In genomic region chr4:57156242-57156990, GRCh38 we compare ENCODE assay signal across 30 cellular contexts. TPM values are rescaled to one million over a fixed set of nuclear protein-coding genes. Genes with fewer than 3 reads are reported as not detected.
DNase-seq lines count a peak whose midpoint lies in the region; ATAC-seq and TF ChIP-seq lines count a peak whose summit lies in the region.
"Had no signal": no experiment of that assay in that cellular context is flagged by ENCODE, and none has a peak within 500 bp of the region (broad histone marks: within the 10 kb centered on the region; RNA-seq: fewer than 3 reads in every experiment).

No MANE protein-coding gene starts in this region.

- ATAC-seq in esophagus mucosa, result no peak
- ATAC-seq in activated CD8-positive, alpha-beta T cell treated with anti-CD3 and anti-CD28 coated beads for 36 hours, result no peak
- ATAC-seq: activated naive CD4-positive, alpha-beta T cell treated with anti-CD3 and anti-CD28 coated beads, Interleukin-2, amount 50 U/mL, for 72 hours; gastroesophageal sphincter; GM12878; HepG2; pancreas; stimulated activated memory B cell treated with anti-CD40 and anti-IgM and Interleukin-4, amounts not matched to agents 10 μg/mL and 1 μg/mL and 100 μg/mL, for 72 hours had no signal

- POLR2A ChIA-PET in RWPE1 (lab: Yijun Ruan, JAX; ENCODE audit: low non-redundant PET), result no interaction called here
- POLR2A ChIA-PET in activated CD8-positive, alpha-beta T cell treated with anti-CD3 and anti-CD28 coated beads for 36 hours (lab: Charles Lee), result no interaction called here

- H3K36me3 Mint-ChIP-seq in HFFc6 (ENCODE audit: low read depth), result no peaks in the 10 kb centered on the region
- H3K36me3 Mint-ChIP-seq in progenitor cell of endocrine pancreas (ENCODE audit: insufficient read depth), result peaks cover 4% of the 10 kb centered on the region
- no peaks in the 10 kb centered on the region for H3K36me3 Mint-ChIP-seq in activated CD8-positive, alpha-beta T cell treated with anti-CD3 and anti-CD28 coated beads for 36 hours (ENCODE audit: low read depth)
- H3K36me3 Mint-ChIP-seq: activated CD4-positive, alpha-beta memory T cell treated with anti-CD3 and anti-CD28 coated beads for 36 hours; activated naive CD4-positive, alpha-beta T cell treated with anti-CD3 and anti-CD28 coated beads, Interleukin-2, amount 50 U/mL, for 72 hours; stimulated activated memory B cell treated with anti-CD40 and anti-IgM and Interleukin-4, amounts not matched to agents 10 μg/mL and 1 μg/mL and 100 μg/mL, for 72 hours had no signal

- DNase-seq in HFFc6, result peak; percentile 35
- DNase-seq in RWPE1 (ENCODE audit: low spot score), result peak; percentile 48
- peak; percentile 39 for DNase-seq in iris pigment epithelial cell (ENCODE audit: low read depth)
- no peak for DNase-seq in progenitor cell of endocrine pancreas (ENCODE audit: low spot score, unreplicated experiment)
- DNase-seq in T-helper 1 cell, result no peak
- DNase-seq in activated CD8-positive, alpha-beta T cell treated with anti-CD3 and anti-CD28 coated beads for 36 hours, result no peak
- no peak for DNase-seq in NCI-H2227 treated with DMSO at 0.1 percent for 48 hours (lab: John Stamatoyannopoulos, UW)
- DNase-seq: activated CD4-positive, alpha-beta memory T cell treated with anti-CD3 and anti-CD28 coated beads for 36 hours; activated CD4-positive, CD25-positive, alpha-beta regulatory T cell treated with anti-CD3 and anti-CD28 coated beads, Interleukin-2, amount 50 U/mL, for 72 hours; activated CD8-positive, alpha-beta memory T cell treated with anti-CD3 and anti-CD28 coated beads, Interleukin-2, amount 50 U/mL, for 48 hours; DMS79; endodermal cell; hypothalamus; NCI-H1092; NCI-H2029; NCI-H345; nephron progenitor cell; pancreas; right cardiac atrium; stimulated activated CD4-positive, alpha-beta T cell treated with anti-CD3 and anti-CD28 coated beads, Interleukin-4, amount 100 ng/mL, for 24 hours had no signal

- H3K4me1 Mint-ChIP-seq in HFFc6 (ENCODE audit: low read depth) (peaks cover 54% of the 10 kb centered on the region), progenitor cell of endocrine pancreas (ENCODE audit: low read depth) (peaks cover 18% of the 10 kb centered on the region)
- no peaks in the 10 kb centered on the region for H3K4me1 Mint-ChIP-seq in activated CD8-positive, alpha-beta T cell treated with anti-CD3 and anti-CD28 coated beads for 36 hours (ENCODE audit: low read depth)
- H3K4me1 Mint-ChIP-seq: stimulated activated memory B cell treated with anti-CD40 and anti-IgM and Interleukin-4, amounts not matched to agents 10 μg/mL and 1 μg/mL and 100 μg/mL, for 72 hours had no signal

- intact Hi-C loops in activated CD8-positive, alpha-beta T cell treated with anti-CD3 and anti-CD28 coated beads for 36 hours (cut with micrococcal nuclease), result no loop called here

- H3K27ac ChIP-seq in RWPE1, result no peak overlapping the region
- H3K27ac ChIP-seq: C4-2B, cardiac muscle cell, gastroesophageal sphincter, pancreas had no signal

- no peak overlapping the region for H3K27ac Mint-ChIP-seq in HFFc6
- H3K27ac Mint-ChIP-seq in progenitor cell of endocrine pancreas, result peak overlapping the region; percentile 53
- H3K27ac Mint-ChIP-seq in activated CD8-positive, alpha-beta T cell treated with anti-CD3 and anti-CD28 coated beads for 36 hours, result no peak overlapping the region
- H3K27ac Mint-ChIP-seq: activated CD4-positive, alpha-beta memory T cell treated with anti-CD3 and anti-CD28 coated beads for 36 hours; activated naive CD4-positive, alpha-beta T cell treated with anti-CD3 and anti-CD28 coated beads, Interleukin-2, amount 50 U/mL, for 72 hours; activated T-helper 2 cell treated with anti-CD3 and anti-CD28 coated beads, Interferon-gamma antibody, Interleukin-2, Interleukin-4, amounts not matched to agents 10 μg/mL and 5 μg/mL and 100 μg/mL, durations not matched to agents 14 hours and 24 hours and 36 hours; endodermal cell; nephron progenitor cell; stimulated activated memory B cell treated with anti-CD40 and anti-IgM and Interleukin-4, amounts not matched to agents 10 μg/mL and 1 μg/mL and 100 μg/mL, for 72 hours; T-helper 1 cell treated with Interleukin-12 subunit alpha and Interleukin-12 subunit beta and Interleukin-4 antibody, amounts not matched to agents 30 μg/mL and 1 μg/mL, for 36 hours had no signal

- no peak for TF ChIP-seq CTCF in HFFc6 (IDR thresholded peaks at IDR 0.05)
- no peak for TF ChIP-seq CTCF in RWPE1 (conservative IDR thresholded peaks at IDR 0.05; ENCODE audit: low read depth)
- TF ChIP-seq CTCF in progenitor cell of endocrine pancreas (IDR thresholded peaks at IDR 0.05; ENCODE audit: unreplicated experiment), result no peak
- TF ChIP-seq CTCF in activated CD8-positive, alpha-beta T cell treated with anti-CD3 and anti-CD28 coated beads for 36 hours (IDR thresholded peaks at IDR 0.05), result no peak

- CTCF ChIA-PET in RWPE1 (lab: Yijun Ruan, JAX), result interaction anchor here (0.7 kb wide), 1 partner anchor 11 kb away, joined by 3 read pairs; no protein-coding TSS in a partner anchor
- CTCF ChIA-PET in activated CD8-positive, alpha-beta T cell treated with anti-CD3 and anti-CD28 coated beads for 36 hours (lab: Charles Lee), result interaction anchor here (1.1 kb wide), 1 partner anchor 35 kb away, joined by 4 read pairs; no protein-coding TSS in a partner anchor

- H3K9me3 Mint-ChIP-seq in HFFc6 (no peaks in the 10 kb centered on the region), progenitor cell of endocrine pancreas (ENCODE audit: low read depth) (no peaks in the 10 kb centered on the region)
- H3K9me3 Mint-ChIP-seq in activated CD8-positive, alpha-beta T cell treated with anti-CD3 and anti-CD28 coated beads for 36 hours, result no peaks in the 10 kb centered on the region
- H3K9me3 Mint-ChIP-seq: activated CD4-positive, alpha-beta memory T cell treated with anti-CD3 and anti-CD28 coated beads for 36 hours; activated naive CD4-positive, alpha-beta T cell treated with anti-CD3 and anti-CD28 coated beads, Interleukin-2, amount 50 U/mL, for 72 hours; activated T-helper 2 cell treated with anti-CD3 and anti-CD28 coated beads, Interferon-gamma antibody, Interleukin-2, Interleukin-4, amounts not matched to agents 10 μg/mL and 5 μg/mL and 100 μg/mL, durations not matched to agents 14 hours and 24 hours and 36 hours; stimulated activated memory B cell treated with anti-CD40 and anti-IgM and Interleukin-4, amounts not matched to agents 10 μg/mL and 1 μg/mL and 100 μg/mL, for 72 hours; T-helper 1 cell treated with Interleukin-12 subunit alpha and Interleukin-12 subunit beta and Interleukin-4 antibody, amounts not matched to agents 30 μg/mL and 1 μg/mL, for 36 hours had no signal

- H3K27me3 Mint-ChIP-seq in HFFc6 (ENCODE audit: insufficient read depth) (peaks cover 5% of the 10 kb centered on the region), progenitor cell of endocrine pancreas (peaks cover 22% of the 10 kb centered on the region)
- H3K27me3 Mint-ChIP-seq in activated CD8-positive, alpha-beta T cell treated with anti-CD3 and anti-CD28 coated beads for 36 hours, result peaks cover 17% of the 10 kb centered on the region

- H3K4me3 Mint-ChIP-seq in HFFc6, result no peak overlapping the region
- no peak overlapping the region for H3K4me3 Mint-ChIP-seq in progenitor cell of endocrine pancreas (ENCODE audit: low read depth)
- H3K4me3 Mint-ChIP-seq in activated CD8-positive, alpha-beta T cell treated with anti-CD3 and anti-CD28 coated beads for 36 hours, result no peak overlapping the region
- H3K4me3 Mint-ChIP-seq: activated CD4-positive, alpha-beta memory T cell treated with anti-CD3 and anti-CD28 coated beads for 36 hours; endodermal cell; nephron progenitor cell; stimulated activated memory B cell treated with anti-CD40 and anti-IgM and Interleukin-4, amounts not matched to agents 10 μg/mL and 1 μg/mL and 100 μg/mL, for 72 hours; T-helper 1 cell treated with Interleukin-12 subunit alpha and Interleukin-12 subunit beta and Interleukin-4 antibody, amounts not matched to agents 30 μg/mL and 1 μg/mL, for 36 hours had no signal

RNA-seq across cellular contexts. Expression of gene IGFBP7, which starts 46.2 kb away (rescaled TPM):
- 100 to 1,000 TPM; 464 to 821 (median 485) TPM for total RNA-seq in HFFc6 (2021; fragmentation: NEBNext Ultra II Directional; extraction: Animal tissue kit (Norgen Biotek cat#: 25700))
- total RNA-seq in progenitor cell of endocrine pancreas (8.4 and 12.3 TPM in 2 replicates), esophagus mucosa (40.9 TPM)
- not detected for total RNA-seq in activated CD8-positive, alpha-beta T cell treated with anti-CD3 and anti-CD28 coated beads for 36 hours
- total RNA-seq: activated CD4-positive, alpha-beta memory T cell treated with anti-CD3 and anti-CD28 coated beads for 36 hours; activated T-helper 2 cell treated with anti-CD3 and anti-CD28 coated beads, Interferon-gamma antibody, Interleukin-2, Interleukin-4, amounts not matched to agents 10 μg/mL and 5 μg/mL and 100 μg/mL, durations not matched to agents 14 hours and 24 hours and 36 hours had no signal

Comparison
In these comparisons a context has a peak if more than half of its experiments do, and no peak if none do; other contexts are left out.
1. DNase-seq: peak in HFFc6 (single experiment), RWPE1 (single experiment) and iris pigment epithelial cell (single experiment); none in progenitor cell of endocrine pancreas (single experiment), T-helper 1 cell (0 of 5), activated CD8-positive, alpha-beta T cell treated with anti-CD3 and anti-CD28 coated beads for 36 hours (single experiment) and NCI-H2227 treated with DMSO at 0.1 percent for 48 hours (single experiment).
2. RNA of gene IGFBP7, which starts 46.2 kb away (total RNA-seq): 464 to 821 TPM in HFFc6; 40.9 TPM in esophagus mucosa (single experiment), 8.4 to 12.3 TPM in progenitor cell of endocrine pancreas and not detected in activated CD8-positive, alpha-beta T cell treated with anti-CD3 and anti-CD28 coated beads for 36 hours; every median in the first group is over 10 times any median in the second.